In the genomic region with DNA sequence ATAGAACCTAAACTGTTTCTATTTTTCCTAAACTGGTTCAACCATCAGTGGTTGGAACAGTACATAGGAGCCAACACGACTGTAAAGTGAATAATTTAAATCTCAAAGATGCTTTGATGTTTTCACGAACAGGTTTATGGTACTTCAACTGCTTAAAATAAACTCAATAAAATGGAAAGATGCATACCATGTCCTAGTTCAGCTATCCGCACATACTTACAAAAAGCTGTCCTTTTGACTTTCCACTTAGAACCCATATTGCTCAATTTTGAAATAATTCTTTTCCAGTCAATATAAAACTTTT, we compare ENCODE assay signal across 8 cellular contexts. TPM values are rescaled to one million over a fixed set of nuclear protein-coding genes. Genes with fewer than 3 reads are reported as not detected.
DNase-seq lines count a peak whose midpoint lies in the region; ATAC-seq lines count a peak whose summit lies in the region.

No MANE protein-coding gene starts in this region.

- peak overlapping the region; percentile 99 for H3K4me3 Mint-ChIP-seq in T-helper 17 cell
- peak overlapping the region; percentile 97 for H3K4me3 Mint-ChIP-seq in stimulated activated naive B cell treated with anti-CD40 and anti-IgM and Interleukin-4, amounts not matched to agents 10 μg/mL and 1 μg/mL and 100 μg/mL, for 72 hours

- H3K4me1 Mint-ChIP-seq in T-helper 17 cell = peaks cover 33% of the 10 kb centered on the region
- H3K4me1 Mint-ChIP-seq in stimulated activated naive B cell treated with anti-CD40 and anti-IgM and Interleukin-4, amounts not matched to agents 10 μg/mL and 1 μg/mL and 100 μg/mL, for 72 hours = peaks cover 13 to 45% of the 10 kb centered on the region in 2 donors

- H3K9me3 ChIP-seq in T-helper 17 cell (ENCODE audit: control insufficient read depth, low read length, poor library complexity, severe bottlenecking) (no peaks in the 10 kb centered on the region), right cardiac atrium (ENCODE audit: control insufficient read depth, low read length) (no peaks in the 10 kb centered on the region)

- peaks cover under 1 to 2% of the 10 kb centered on the region in 2 donors for H3K9me3 Mint-ChIP-seq in stimulated activated naive B cell treated with anti-CD40 and anti-IgM and Interleukin-4, amounts not matched to agents 10 μg/mL and 1 μg/mL and 100 μg/mL, for 72 hours

- peak; percentile 10 for DNase-seq in SHP77 treated with DMSO at 0.1 percent for 48 hours (lab: John Stamatoyannopoulos, UW)
- no peak for DNase-seq in SHP77 (lab: John Stamatoyannopoulos, UW)
- DNase-seq in T-helper 17 cell = no peak
- DNase-seq in right cardiac atrium = no peak
- DNase-seq in stimulated activated naive B cell treated with anti-CD40 and anti-IgM and Interleukin-4, amounts not matched to agents 10 μg/mL and 1 μg/mL and 100 μg/mL, for 72 hours = no peak
- no peak for DNase-seq in NCI-H2171 treated with DMSO at 0.1 percent for 48 hours (lab: John Stamatoyannopoulos, UW)
- no peak for DNase-seq in activated CD4-positive, alpha-beta T cell treated with anti-CD3 and anti-CD28 coated beads, Interleukin-2, amount 50 U/mL, for 48 hours

- peaks cover 4% of the 10 kb centered on the region for H3K4me1 ChIP-seq in right cardiac atrium (ENCODE audit: control insufficient read depth, insufficient read depth, low read length)

- ATAC-seq in T-helper 17 cell (peak; percentile 5), right cardiac atrium (no peak), GM21786 (IDR thresholded peaks at IDR 0.05; ENCODE audit: unreplicated experiment) (no peak)
- ATAC-seq in stimulated activated naive B cell treated with anti-CD40 and anti-IgM and Interleukin-4, amounts not matched to agents 10 μg/mL and 1 μg/mL and 100 μg/mL, for 72 hours (replicated peaks) = no peak

- H3K27ac Mint-ChIP-seq in T-helper 17 cell = peak overlapping the region; percentile 99
- peak overlapping the region; percentile 96 for H3K27ac Mint-ChIP-seq in stimulated activated naive B cell treated with anti-CD40 and anti-IgM and Interleukin-4, amounts not matched to agents 10 μg/mL and 1 μg/mL and 100 μg/mL, for 72 hours

- peaks cover 8% of the 10 kb centered on the region for H3K36me3 Mint-ChIP-seq in T-helper 17 cell (ENCODE audit: low read depth)
- H3K36me3 Mint-ChIP-seq in stimulated activated naive B cell treated with anti-CD40 and anti-IgM and Interleukin-4, amounts not matched to agents 10 μg/mL and 1 μg/mL and 100 μg/mL, for 72 hours = peaks cover 22 to 28% of the 10 kb centered on the region in 2 donors

- 7% methylated on average over 3 of the region's 3 CpGs for WGBS in right cardiac atrium

- intact Hi-C loops in right cardiac atrium (cut with DNase I) = loop anchor here in 1 of 4 donors (10.0 kb wide), 1 partner anchor 73 kb away; a partner anchor contains a TSS

- H3K27ac ChIP-seq in right cardiac atrium (ENCODE audit: low read length) = peak overlapping the region; percentile 89

- H3K27me3 Mint-ChIP-seq in T-helper 17 cell = no peaks in the 10 kb centered on the region
- no peaks in the 10 kb centered on the region for H3K27me3 Mint-ChIP-seq in stimulated activated naive B cell treated with anti-CD40 and anti-IgM and Interleukin-4, amounts not matched to agents 10 μg/mL and 1 μg/mL and 100 μg/mL, for 72 hours

- no peaks in the 10 kb centered on the region for H3K27me3 ChIP-seq in right cardiac atrium (ENCODE audit: control insufficient read depth, insufficient read depth)

- peak overlapping the region; percentile 77 for H3K4me3 ChIP-seq in right cardiac atrium (ENCODE audit: low read length)

RNA-seq across cellular contexts. Expression of a gene that starts 0.9 kb away (rescaled TPM):
- total RNA-seq in T-helper 17 cell (10 to 100 TPM; 97.2 to 99.3 TPM), right cardiac atrium (10 to 100 TPM; 13.2 to 21.6 (median 15.1) TPM)
- polyA plus RNA-seq in right cardiac atrium = 10.6 TPM

Comparison
In these comparisons a context has a peak if more than half of its experiments do, and no peak if none do; other contexts are left out.
1. RNA of a gene that starts 0.9 kb away (total RNA-seq): 97.2 to 99.3 TPM in T-helper 17 cell; 13.2 to 21.6 TPM in right cardiac atrium; every median in the first group is over 4 times any median in the second.